ENCODE assay signal across 17 cellular contexts in the genomic region with DNA sequence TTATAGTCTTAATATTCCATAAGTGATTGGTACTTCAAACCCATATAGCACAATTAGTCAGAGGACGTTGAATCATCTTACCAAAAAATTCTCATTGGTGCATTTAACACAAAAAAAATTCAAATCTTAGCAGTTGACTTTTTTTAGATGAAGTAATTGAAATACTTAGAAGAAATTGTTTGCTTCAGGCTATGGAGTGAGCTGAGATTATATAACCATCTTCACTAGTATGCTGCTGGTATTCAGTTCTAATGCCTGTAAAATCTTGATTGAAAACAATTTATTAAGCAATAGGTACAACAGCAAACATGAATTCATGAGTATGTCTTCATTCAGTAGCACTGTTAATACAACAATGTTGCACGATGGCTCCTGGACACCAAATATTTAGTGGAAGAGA.
A peak's percentile ranks its signal among the peaks of the same experiment; 100 is the strongest.
DNase-seq lines count a peak whose midpoint lies in the region; ATAC-seq and TF ChIP-seq lines count a peak whose summit lies in the region.
"Had no signal": no experiment of that assay in that cellular context is flagged by ENCODE, and none has a peak within 500 bp of the region (broad histone marks: within the 10 kb centered on the region; RNA-seq: fewer than 3 reads in every experiment).

No MANE protein-coding gene starts in this region.

- H3K18ac ChIP-seq in H9 (ENCODE audit: insufficient read length, low read depth, low read length), result no peak overlapping the region

- H3K36me3 Mint-ChIP-seq in memory B cell, result no peaks in the 10 kb centered on the region
- H3K36me3 Mint-ChIP-seq in H9 (ENCODE audit: insufficient read depth in 1 of 3, low read depth in 3 of 3), result no peaks in the 10 kb centered on the region
- H3K36me3 Mint-ChIP-seq: CD14-positive monocyte; CD4-positive, alpha-beta memory T cell had no signal

- no peak overlapping the region for H4K8ac ChIP-seq in H9 (replicated peaks; ENCODE audit: insufficient read length, low read depth, low read length)

- no peaks in the 10 kb centered on the region for H3K9me3 ChIP-seq in MM.1S (replicated peaks; ENCODE audit: insufficient read depth, low read length)
- H3K9me3 ChIP-seq in H9 (ENCODE audit: control insufficient read depth, low read depth, low read length), result no peaks in the 10 kb centered on the region

- H3K4ac ChIP-seq in H9 (ENCODE audit: low read depth, low read length), result no peak overlapping the region

- intact Hi-C loops in dorsolateral prefrontal cortex (cut with DNase I), result loop anchor here (5.0 kb wide), 6 partner anchors 60 to 780 kb away; a partner anchor contains a TSS

- H2BK12ac ChIP-seq in H9 (ENCODE audit: insufficient read length, low read depth, low read length), result no peak overlapping the region

- TF ChIP-seq CTCF in dorsolateral prefrontal cortex (IDR thresholded peaks at IDR 0.05 in 54 of 56, conservative IDR thresholded peaks at IDR 0.05 in 2 of 56; ENCODE audit: low read depth in 1 of 56, partially characterized antibody in 56 of 56) (no peak), MM.1S (IDR thresholded peaks at IDR 0.05; ENCODE audit: low read length) (no peak), H9 (conservative IDR thresholded peaks at IDR 0.05) (no peak)

- H3T11ph ChIP-seq in H9 (ENCODE audit: low read length), result no peak overlapping the region

- no peaks in the 10 kb centered on the region for H3K9me2 ChIP-seq in MM.1S (replicated peaks; ENCODE audit: insufficient read depth, low read length)

- H3K27me3 ChIP-seq in dorsolateral prefrontal cortex, result no peaks in the 10 kb centered on the region
- H3K27me3 ChIP-seq in MM.1S (replicated peaks; ENCODE audit: insufficient read depth, low read length), result no peaks in the 10 kb centered on the region
- H3K27me3 ChIP-seq in H9 (ENCODE audit: insufficient read depth, low read length), result no peaks in the 10 kb centered on the region

- no peak overlapping the region for H3K4me3 ChIP-seq in dorsolateral prefrontal cortex
- H3K4me3 ChIP-seq in MM.1S (ENCODE audit: low read length), result no peak overlapping the region
- H3K4me3 ChIP-seq: GM12878, GM23338 had no signal

- WGBS in H9 (ENCODE audit: extremely low coverage, insufficient read length, low lambda C conversion rate), result no CpG with 5 or more reads among the region's 2 CpGs

- H3K9ac ChIP-seq in MM.1S (ENCODE audit: low read length) (no peak overlapping the region), H9 (ENCODE audit: extremely low read depth, insufficient read length, low read length) (no peak overlapping the region)

- H4K5ac ChIP-seq in H9 (ENCODE audit: insufficient read length, low read depth, low read length), result no peak overlapping the region

- no peak overlapping the region for H3K14ac ChIP-seq in H9 (ENCODE audit: insufficient read depth, low read length)

- no peak overlapping the region for H2BK20ac ChIP-seq in H9 (ENCODE audit: low read depth, low read length, poor library complexity, severe bottlenecking)

- H3K23me2 ChIP-seq in H9 (ENCODE audit: insufficient read length, low read depth, low read length, poor library complexity, severe bottlenecking), result no peaks in the 10 kb centered on the region

- H2AK5ac ChIP-seq in H9 (ENCODE audit: insufficient read length, low read length), result no peak overlapping the region

- H4K91ac ChIP-seq in H9 (ENCODE audit: insufficient read length, low read depth, low read length), result no peak overlapping the region

- H3K4me1 ChIP-seq in MM.1S (ENCODE audit: low read length) (peaks cover 14% of the 10 kb centered on the region), H9 (ENCODE audit: insufficient read depth, low read length) (no peaks in the 10 kb centered on the region; the same call in 1 of the 2 replicates)

- H2BK15ac ChIP-seq in H9 (ENCODE audit: low read depth, low read length), result no peak overlapping the region

- H4K20me1 ChIP-seq in MM.1S (ENCODE audit: insufficient read depth, low read length), result no peaks in the 10 kb centered on the region
- no peaks in the 10 kb centered on the region for H4K20me1 ChIP-seq in H9 (ENCODE audit: control insufficient read depth, insufficient read depth, insufficient read length)

- H2BK5ac ChIP-seq in H9 (ENCODE audit: insufficient read length, low read length), result no peak overlapping the region

- DNase-seq in ELR (ENCODE audit: low read depth), result peak; percentile 4
- DNase-seq in dorsolateral prefrontal cortex, result no peak
- DNase-seq in memory B cell (ENCODE audit: low spot score in 2 of 2), result no peak
- DNase-seq in MM.1S, result no peak
- no peak for DNase-seq in activated CD4-positive, alpha-beta T cell treated with anti-CD3 and anti-CD28 coated beads for 1 hour
- no peak for DNase-seq in NCI-H1048 (lab: John Stamatoyannopoulos, UW)
- DNase-seq in H9, result no peak
- DNase-seq: ACHN; AML-193; CD4-positive, alpha-beta memory T cell; DMS79 treated with DMSO at 0.1 percent for 48 hours; HFFc6 had no signal

- H3K27ac ChIP-seq in dorsolateral prefrontal cortex (peak overlapping the region in 56 of 59 donors; percentile 19 to 88 (median 76)), MM.1S (ENCODE audit: low read length) (no peak overlapping the region), H9 (ENCODE audit: insufficient read length, low read depth, low read length) (no peak overlapping the region)
- H3K27ac ChIP-seq: HL-60 had no signal

- no peak overlapping the region for H2BK120ac ChIP-seq in H9 (ENCODE audit: low read depth, low read length, poor library complexity, severe bottlenecking)

- no peak overlapping the region for H3K56ac ChIP-seq in H9 (ENCODE audit: insufficient read length, low read depth, low read length)

- H3K4me3 Mint-ChIP-seq in memory B cell (no peak overlapping the region), H9 (no peak overlapping the region)
- H3K4me3 Mint-ChIP-seq: CD14-positive monocyte; CD4-positive, alpha-beta memory T cell; GM23338; HFFc6 had no signal

- H2AFZ ChIP-seq in MM.1S (ENCODE audit: low read length) (no peak overlapping the region), H9 (ENCODE audit: low read length) (no peak overlapping the region)
- H2AFZ ChIP-seq: GM23338 had no signal

- no peaks in the 10 kb centered on the region for H3K79me2 ChIP-seq in MM.1S (ENCODE audit: low read length)
- no peaks in the 10 kb centered on the region for H3K79me2 ChIP-seq in H9 (ENCODE audit: insufficient read depth, low read length)

- ATAC-seq in memory B cell (ENCODE audit: low read depth), result no peak
- ATAC-seq: GM12878, GM23338, HCT116 had no signal

- peak overlapping the region; percentile 38 for H3K27ac Mint-ChIP-seq in memory B cell
- no peak overlapping the region; a peak in 1 of 7 replicates for H3K27ac Mint-ChIP-seq in H9
- H3K27ac Mint-ChIP-seq: CD14-positive monocyte; CD4-positive, alpha-beta memory T cell; GM23338; HFFc6 had no signal

- no peaks in the 10 kb centered on the region for H3F3A ChIP-seq in MM.1S (ENCODE audit: insufficient read depth, low read length)

- no peaks in the 10 kb centered on the region for H3K9me3 Mint-ChIP-seq in memory B cell
- no peaks in the 10 kb centered on the region for H3K9me3 Mint-ChIP-seq in H9
- H3K9me3 Mint-ChIP-seq: CD14-positive monocyte, GM23338, HFFc6 had no signal

- H3K4me1 Mint-ChIP-seq in memory B cell (peaks cover 9% of the 10 kb centered on the region), H9 (peaks cover 9 to 13% of the 10 kb centered on the region in 2 experiments)
- H3K4me1 Mint-ChIP-seq: CD14-positive monocyte; CD4-positive, alpha-beta memory T cell had no signal

- no peaks in the 10 kb centered on the region for H3K36me3 ChIP-seq in MM.1S (replicated peaks; ENCODE audit: insufficient read depth, low read length)

- no peaks in the 10 kb centered on the region for H3K79me1 ChIP-seq in H9 (ENCODE audit: insufficient read depth, low read depth, low read length, poor library complexity, severe bottlenecking)

- H3K27me3 Mint-ChIP-seq in memory B cell (no peaks in the 10 kb centered on the region), H9 (ENCODE audit: low read depth) (no peaks in the 10 kb centered on the region)
- H3K27me3 Mint-ChIP-seq: CD4-positive, alpha-beta memory T cell had no signal

- no peak overlapping the region for H3K23ac ChIP-seq in H9 (ENCODE audit: insufficient read length, low read depth, low read length)

- H3K4me2 ChIP-seq in MM.1S (ENCODE audit: low read depth, low read length) (no peak overlapping the region), H9 (ENCODE audit: insufficient read depth, insufficient read length, low read length) (no peak overlapping the region)
- H3K4me2 ChIP-seq: GM23338 had no signal

Comparison
In these comparisons a context has a peak if more than half of its experiments do, and no peak if none do; other contexts are left out.
1. H3K27ac ChIP-seq: peak in dorsolateral prefrontal cortex (56 of 59); none in MM.1S (single experiment) and H9 (single experiment).